1 cellular context compared by ENCODE assay signal in the genomic region with DNA sequence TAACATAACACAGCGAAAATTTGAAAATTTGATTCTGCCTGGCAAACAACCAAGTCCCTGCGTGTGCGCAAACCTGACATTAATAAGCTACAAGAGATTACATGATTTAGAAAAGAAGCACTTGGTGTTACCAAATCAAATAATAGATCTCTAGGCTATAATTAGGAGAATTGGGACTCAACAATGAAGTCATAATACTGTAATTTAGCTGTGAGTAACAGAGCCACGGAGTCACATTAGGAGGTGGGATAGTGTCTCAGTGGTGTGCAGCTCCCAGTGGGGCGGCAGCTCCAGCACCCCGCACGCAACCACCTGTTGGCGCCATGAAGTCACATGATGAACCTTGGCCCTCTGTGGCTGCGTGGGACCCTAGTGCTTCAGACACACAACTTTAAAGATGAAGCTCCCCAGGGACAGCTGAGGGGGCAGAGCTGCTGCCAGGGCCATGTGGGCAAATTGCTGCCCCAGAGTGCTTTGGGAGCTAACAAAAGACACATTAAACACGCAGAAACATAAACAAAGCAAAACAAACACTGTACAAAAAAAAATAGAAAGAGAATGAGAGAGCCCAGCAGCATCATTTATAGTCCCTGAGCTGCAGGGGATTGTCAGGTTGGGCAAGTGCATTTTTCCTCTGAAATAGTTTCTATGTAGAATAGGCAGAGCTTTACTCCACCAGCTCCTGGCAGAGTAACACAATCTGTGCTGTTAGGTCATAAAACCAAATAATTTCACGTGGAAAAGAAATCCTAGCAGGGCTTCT.
TF ChIP-seq lines count a peak whose summit lies in the region.

No MANE protein-coding gene starts in this region.

TF ChIP-seq in IMR-90, 13 proteins besides CTCF, POLR2A, EP300 and RAD21:
- TF ChIP-seq FOS (IDR thresholded peaks at IDR 0.05; ENCODE audit: low read depth, low read length) = no peak
- TF ChIP-seq CHD1 (IDR thresholded peaks at IDR 0.05; ENCODE audit: low read depth, low read length) = no peak
- TF ChIP-seq MAFK (IDR thresholded peaks at IDR 0.05; ENCODE audit: low read depth, low read length) = no peak
- TF ChIP-seq CEBPB (IDR thresholded peaks at IDR 0.05; ENCODE audit: low read depth, low read length) = no peak
- TF ChIP-seq NFE2L2 (IDR thresholded peaks at IDR 0.05; ENCODE audit: low read depth, low read length) = no peak
- no peak for TF ChIP-seq MAZ (IDR thresholded peaks at IDR 0.05; ENCODE audit: borderline replicate concordance, low read depth, low read length)
- TF ChIP-seq, protein P1, sequence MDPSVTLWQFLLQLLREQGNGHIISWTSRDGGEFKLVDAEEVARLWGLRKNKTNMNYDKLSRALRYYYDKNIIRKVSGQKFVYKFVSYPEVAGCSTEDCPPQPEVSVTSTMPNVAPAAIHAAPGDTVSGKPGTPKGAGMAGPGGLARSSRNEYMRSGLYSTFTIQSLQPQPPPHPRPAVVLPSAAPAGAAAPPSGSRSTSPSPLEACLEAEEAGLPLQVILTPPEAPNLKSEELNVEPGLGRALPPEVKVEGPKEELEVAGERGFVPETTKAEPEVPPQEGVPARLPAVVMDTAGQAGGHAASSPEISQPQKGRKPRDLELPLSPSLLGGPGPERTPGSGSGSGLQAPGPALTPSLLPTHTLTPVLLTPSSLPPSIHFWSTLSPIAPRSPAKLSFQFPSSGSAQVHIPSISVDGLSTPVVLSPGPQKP (IDR thresholded peaks at IDR 0.05; ENCODE audit: borderline replicate concordance, low read depth, low read length) = no peak
- TF ChIP-seq SMC3 (IDR thresholded peaks at IDR 0.05; ENCODE audit: low read depth, low read length) = no peak
- no peak for TF ChIP-seq RFX5 (IDR thresholded peaks at IDR 0.05; ENCODE audit: low read depth, low read length)
- TF ChIP-seq, protein P2, sequence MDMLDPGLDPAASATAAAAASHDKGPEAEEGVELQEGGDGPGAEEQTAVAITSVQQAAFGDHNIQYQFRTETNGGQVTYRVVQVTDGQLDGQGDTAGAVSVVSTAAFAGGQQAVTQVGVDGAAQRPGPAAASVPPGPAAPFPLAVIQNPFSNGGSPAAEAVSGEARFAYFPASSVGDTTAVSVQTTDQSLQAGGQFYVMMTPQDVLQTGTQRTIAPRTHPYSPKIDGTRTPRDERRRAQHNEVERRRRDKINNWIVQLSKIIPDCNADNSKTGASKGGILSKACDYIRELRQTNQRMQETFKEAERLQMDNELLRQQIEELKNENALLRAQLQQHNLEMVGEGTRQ (IDR thresholded peaks at IDR 0.05; ENCODE audit: low read depth, low read length) = no peak
- TF ChIP-seq BHLHE40 (IDR thresholded peaks at IDR 0.05; ENCODE audit: low read depth, low read length) = no peak
- TF ChIP-seq RCOR1 (IDR thresholded peaks at IDR 0.05; ENCODE audit: insufficient replicate concordance, low read length) = no peak
